In genomic region chr4:26171953-26172352, GRCh38 we compare ENCODE assay signal across 14 cellular contexts.
DNase-seq lines count a peak whose midpoint lies in the region; ATAC-seq lines count a peak whose summit lies in the region.
"Had no signal": no experiment of that assay in that cellular context is flagged by ENCODE, and none has a peak within 500 bp of the region (broad histone marks: within the 10 kb centered on the region; RNA-seq: fewer than 3 reads in every experiment).

No MANE protein-coding gene starts in this region.

- no peak overlapping the region for H3K27ac Mint-ChIP-seq in activated CD8-positive, alpha-beta memory T cell treated with anti-CD3 and anti-CD28 coated beads, Interleukin-2, amount 10 ng/mL, durations not matched to agents 7 days and 5 days
- H3K27ac Mint-ChIP-seq: nephron progenitor cell had no signal

- CTCF ChIA-PET in activated CD8-positive, alpha-beta memory T cell treated with anti-CD3 and anti-CD28 coated beads, Interleukin-2, amount 10 ng/mL, durations not matched to agents 7 days and 5 days (lab: Charles Lee) = no interaction called here

- H3K9me3 Mint-ChIP-seq in activated CD8-positive, alpha-beta memory T cell treated with anti-CD3 and anti-CD28 coated beads, Interleukin-2, amount 10 ng/mL, durations not matched to agents 7 days and 5 days (ENCODE audit: low read depth) = no peaks in the 10 kb centered on the region

- no peak for ATAC-seq in activated CD8-positive, alpha-beta memory T cell treated with anti-CD3 and anti-CD28 coated beads, Interleukin-2, amount 10 ng/mL, durations not matched to agents 7 days and 5 days

- DNase-seq in activated CD8-positive, alpha-beta memory T cell treated with anti-CD3 and anti-CD28 coated beads, Interleukin-2, amount 10 ng/mL, durations not matched to agents 7 days and 5 days = peak; percentile 16
- DNase-seq in activated CD8-positive, alpha-beta memory T cell treated with anti-CD3 and anti-CD28 coated beads, Interleukin-2, amount 50 U/mL, for 48 hours = no peak
- DNase-seq in cerebellar cortex (ENCODE audit: low spot score) = peak; percentile 72
- peak; percentile 30 for DNase-seq in medulla oblongata (ENCODE audit: extremely low spot score)
- peak; percentile 37 for DNase-seq in superior temporal gyrus (ENCODE audit: extremely low spot score)
- no peak for DNase-seq in activated CD4-positive, alpha-beta T cell treated with anti-CD3 and anti-CD28 coated beads for 4 hours
- DNase-seq in SIG-M5 (lab: John Stamatoyannopoulos, UW) = no peak
- no peak for DNase-seq in NK-92 (lab: John Stamatoyannopoulos, UW; ENCODE audit: unreplicated experiment)
- DNase-seq: ACHN; activated gamma-delta T cell; cerebellar nuclear complex; NCI-H1930; nephron progenitor cell; stimulated activated CD4-positive, alpha-beta T cell treated with anti-CD3 and anti-CD28 coated beads, Interleukin-15, amount 100 ng/mL, for 24 hours had no signal

- H3K4me3 Mint-ChIP-seq in activated CD8-positive, alpha-beta memory T cell treated with anti-CD3 and anti-CD28 coated beads, Interleukin-2, amount 10 ng/mL, durations not matched to agents 7 days and 5 days = no peak overlapping the region
- H3K4me3 Mint-ChIP-seq: nephron progenitor cell had no signal

- peaks cover 4% of the 10 kb centered on the region for H3K4me1 Mint-ChIP-seq in activated CD8-positive, alpha-beta memory T cell treated with anti-CD3 and anti-CD28 coated beads, Interleukin-2, amount 10 ng/mL, durations not matched to agents 7 days and 5 days

- no peaks in the 10 kb centered on the region for H3K36me3 Mint-ChIP-seq in activated CD8-positive, alpha-beta memory T cell treated with anti-CD3 and anti-CD28 coated beads, Interleukin-2, amount 10 ng/mL, durations not matched to agents 7 days and 5 days

- H3K27me3 Mint-ChIP-seq in activated CD8-positive, alpha-beta memory T cell treated with anti-CD3 and anti-CD28 coated beads, Interleukin-2, amount 10 ng/mL, durations not matched to agents 7 days and 5 days = peaks cover 8% of the 10 kb centered on the region

Comparison
In these comparisons a context has a peak if more than half of its experiments do, and no peak if none do; other contexts are left out.
1. DNase-seq: peak in activated CD8-positive, alpha-beta memory T cell treated with anti-CD3 and anti-CD28 coated beads, Interleukin-2, amount 10 ng/mL, durations not matched to agents 7 days and 5 days (single experiment), cerebellar cortex (single experiment), medulla oblongata (single experiment) and superior temporal gyrus (single experiment); none in activated CD8-positive, alpha-beta memory T cell treated with anti-CD3 and anti-CD28 coated beads, Interleukin-2, amount 50 U/mL, for 48 hours (single experiment), activated CD4-positive, alpha-beta T cell treated with anti-CD3 and anti-CD28 coated beads for 4 hours (0 of 2), SIG-M5 (single experiment) and NK-92 (single experiment).